In genomic region chr9:122202099-122202498, GRCh38 we compare ENCODE assay signal across 17 cellular contexts. TPM values are rescaled to one million over a fixed set of nuclear protein-coding genes. Genes with fewer than 3 reads are reported as not detected.
DNase-seq lines count a peak whose midpoint lies in the region; ATAC-seq, FAIRE-seq and TF ChIP-seq lines count a peak whose summit lies in the region.
"Had no signal": no experiment of that assay in that cellular context is flagged by ENCODE, and none has a peak within 500 bp of the region (broad histone marks: within the 10 kb centered on the region; RNA-seq: fewer than 3 reads in every experiment).

No MANE protein-coding gene starts in this region.

- H3K9me3 ChIP-seq in right atrium auricular region, result no peaks in the 10 kb centered on the region
- no peaks in the 10 kb centered on the region for H3K9me3 ChIP-seq in kidney (ENCODE audit: control insufficient read depth in 1 of 2, low read length in 2 of 2)
- H3K9me3 ChIP-seq in stomach, result no peaks in the 10 kb centered on the region
- H3K9me3 ChIP-seq: BLaER1 treated with 17β-estradiol and CSF1 and Interleukin-3, amounts not matched to agents 10 nM and 100 nM had no signal

- no peaks in the 10 kb centered on the region for H3K4me1 ChIP-seq in right atrium auricular region
- peaks cover 0 to 3% of the 10 kb centered on the region in 2 donors for H3K4me1 ChIP-seq in kidney (ENCODE audit: control insufficient read depth in 1 of 2, insufficient read depth in 1 of 2, low read depth in 1 of 2, low read length in 2 of 2)
- H3K4me1 ChIP-seq in stomach, result peaks cover 0 to 24% (median 7%) of the 10 kb centered on the region in 4 donors
- H3K4me1 ChIP-seq: BLaER1 treated with 17β-estradiol and CSF1 and Interleukin-3, amounts not matched to agents 10 nM and 100 nM had no signal

- TF ChIP-seq CTCF in right atrium auricular region (IDR thresholded peaks at IDR 0.05) (no peak), LNCaP clone FGC (IDR thresholded peaks at IDR 0.05; ENCODE audit: control insufficient read depth, extremely low read depth, insufficient read depth) (no peak), kidney (IDR thresholded peaks at IDR 0.05; ENCODE audit: borderline replicate concordance, extremely low read depth, insufficient read depth) (no peak), stomach (IDR thresholded peaks at IDR 0.05) (no peak)

- H3K27ac ChIP-seq in right atrium auricular region, result no peak overlapping the region
- H3K27ac ChIP-seq in kidney (ENCODE audit: low read depth in 2 of 2, low read length in 2 of 2), result no peak overlapping the region
- H3K27ac ChIP-seq in stomach, result peak overlapping the region in 1 of 5 donors; percentile 28
- H3K27ac ChIP-seq: BLaER1 treated with 17β-estradiol and CSF1 and Interleukin-3, amounts not matched to agents 10 nM and 100 nM had no signal

- H3K27me3 ChIP-seq in right atrium auricular region, result no peaks in the 10 kb centered on the region
- peaks cover 0 to 17% (median 0%) of the 10 kb centered on the region in 3 donors for H3K27me3 ChIP-seq in stomach
- H3K27me3 ChIP-seq: BLaER1 treated with 17β-estradiol and CSF1 and Interleukin-3, amounts not matched to agents 10 nM and 100 nM had no signal

- H3K4me3 ChIP-seq in right atrium auricular region (no peak overlapping the region), LNCaP clone FGC (ENCODE audit: low read depth, low read length) (no peak overlapping the region), kidney (ENCODE audit: low read length in 2 of 2) (no peak overlapping the region), stomach (no peak overlapping the region)
- H3K4me3 ChIP-seq: BLaER1 treated with 17β-estradiol and CSF1 and Interleukin-3, amounts not matched to agents 10 nM and 100 nM; GM12878; GM23338 had no signal

- H3K9ac ChIP-seq in kidney (ENCODE audit: low read length in 2 of 2), result no peak overlapping the region
- H3K9ac ChIP-seq: BLaER1 treated with 17β-estradiol and CSF1 and Interleukin-3, amounts not matched to agents 10 nM and 100 nM had no signal

- DNase-seq in Right ventricle myocardium inferior (ENCODE audit: missing footprints), result no peak
- no peak for DNase-seq in right atrium auricular region (ENCODE audit: low spot score)
- peak; percentile 37 for DNase-seq in LNCaP clone FGC (ENCODE audit: low read depth)
- peak; percentile 19 for DNase-seq in kidney
- DNase-seq in stomach, result peak; percentile 79
- no peak for DNase-seq in dermis blood vessel endothelial cell
- no peak for DNase-seq in mesenteric fat pad (ENCODE audit: low spot score)
- no peak for DNase-seq in stimulated activated CD4-positive, alpha-beta T cell treated with anti-CD3 and anti-CD28 coated beads, Interleukin-4, amount 100 ng/mL, for 24 hours
- DNase-seq: 8988T; CD4-positive, CD25-positive, alpha-beta regulatory T cell; DMS53; H7 had no signal

- peak; percentile 71 for ATAC-seq in Right ventricle myocardium inferior
- ATAC-seq: GM12878, GM23338 had no signal

- H3K36me3 ChIP-seq in right atrium auricular region, result no peaks in the 10 kb centered on the region
- H3K36me3 ChIP-seq in kidney (ENCODE audit: control insufficient read depth in 1 of 2, insufficient read depth in 2 of 2, low read length in 2 of 2), result no peaks in the 10 kb centered on the region
- H3K36me3 ChIP-seq in stomach, result no peaks in the 10 kb centered on the region
- H3K36me3 ChIP-seq: BLaER1 treated with 17β-estradiol and CSF1 and Interleukin-3, amounts not matched to agents 10 nM and 100 nM had no signal

- TF ChIP-seq POLR2A in stomach (IDR thresholded peaks at IDR 0.05), result no peak

- no peak for TF ChIP-seq EP300 in stomach (IDR thresholded peaks at IDR 0.05)

- intact Hi-C loops in Right ventricle myocardium inferior (cut with DNase I) (no loop called here), kidney (cut with DNase I) (no loop called here), stomach (cut with DNase I; ENCODE audit: low total_unique reads) (no loop called here)

- 28 to 49% (median 41%) methylated on average over 3 of the region's 3 CpGs for WGBS in stomach, 5 donors

- no peak for FAIRE-seq in kidney (lab: Jason Lieb, UNC)
- FAIRE-seq: GM12878, GM18507 had no signal

RNA-seq across cellular contexts. Expression of gene LHX6, which starts 26.7 kb away (rescaled TPM):
- 6.1 TPM for total RNA-seq in Right ventricle myocardium inferior
- 1 to 10 TPM; 2.8 to 3.2 TPM for total RNA-seq in right atrium auricular region
- total RNA-seq in kidney, result 4.9 TPM
- polyA plus RNA-seq in kidney (ENCODE audit: insufficient read depth, low read depth, low replicate concordance), result 0.82 TPM
- 10 to 100 TPM in 1 of 5 donors, 1 to 10 TPM in 3, under 1 TPM in 1; 0.29 to 46.4 (median 4.6) TPM for total RNA-seq in stomach
- 1 to 10 TPM in 2 of 3 donors, under 1 TPM in 1; 0.92 to 1.3 (median 1.1) TPM for polyA plus RNA-seq in stomach
- 18.1 and 27.4 TPM in 2 replicates for total RNA-seq in dermis blood vessel endothelial cell
- 20.9 TPM for total RNA-seq in mesenteric fat pad
- total RNA-seq: CD4-positive, CD25-positive, alpha-beta regulatory T cell; GM12878 had no signal
- polyA plus RNA-seq: CD4-positive, CD25-positive, alpha-beta regulatory T cell; GM12878 had no signal

RNA-seq across cellular contexts. Expression of gene MORN5, which starts 42.4 kb away (rescaled TPM):
- total RNA-seq in Right ventricle myocardium inferior, result not detected
- not detected for total RNA-seq in right atrium auricular region
- total RNA-seq in kidney, result 1.6 TPM
- polyA plus RNA-seq in kidney (ENCODE audit: insufficient read depth, low read depth, low replicate concordance), result 5.6 TPM
- 10 to 100 TPM in 2 of 5 donors, not detected in 3; 13.6 to 80.4 TPM for total RNA-seq in stomach
- 1 to 10 TPM in 1 of 3 donors, not detected in 2; 3.3 TPM for polyA plus RNA-seq in stomach
- total RNA-seq in dermis blood vessel endothelial cell, result not detected in 2 replicates
- not detected for total RNA-seq in mesenteric fat pad
- total RNA-seq: CD4-positive, CD25-positive, alpha-beta regulatory T cell; G401; GM12878; GM23338; H7 had no signal
- polyA plus RNA-seq: CD4-positive, CD25-positive, alpha-beta regulatory T cell; GM12878; GM23338 had no signal

RNA-seq across cellular contexts. Expression of gene NDUFA8, which starts 42.5 kb away (rescaled TPM):
- total RNA-seq in Right ventricle myocardium inferior (297 TPM), right atrium auricular region (100 to 1,000 TPM; 169 to 236 TPM), kidney (42.5 TPM), stomach (10 to 100 TPM; 10.5 to 75.5 (median 30.1) TPM), dermis blood vessel endothelial cell (40.7 and 48.5 TPM in 2 replicates), mesenteric fat pad (47.5 TPM)
- polyA plus RNA-seq in kidney (ENCODE audit: insufficient read depth, low read depth, low replicate concordance) (264 TPM), stomach (100 to 1,000 TPM in 2 of 3 donors, 10 to 100 TPM in 1; 84.6 to 130 (median 112) TPM)

Comparison
In these comparisons a context has a peak if more than half of its experiments do, and no peak if none do; other contexts are left out.
1. DNase-seq: peak in LNCaP clone FGC (single experiment), kidney (single experiment) and stomach (single experiment); none in Right ventricle myocardium inferior (single experiment), right atrium auricular region (single experiment), dermis blood vessel endothelial cell (single experiment), mesenteric fat pad (single experiment) and stimulated activated CD4-positive, alpha-beta T cell treated with anti-CD3 and anti-CD28 coated beads, Interleukin-4, amount 100 ng/mL, for 24 hours (single experiment).